In the genomic region with DNA sequence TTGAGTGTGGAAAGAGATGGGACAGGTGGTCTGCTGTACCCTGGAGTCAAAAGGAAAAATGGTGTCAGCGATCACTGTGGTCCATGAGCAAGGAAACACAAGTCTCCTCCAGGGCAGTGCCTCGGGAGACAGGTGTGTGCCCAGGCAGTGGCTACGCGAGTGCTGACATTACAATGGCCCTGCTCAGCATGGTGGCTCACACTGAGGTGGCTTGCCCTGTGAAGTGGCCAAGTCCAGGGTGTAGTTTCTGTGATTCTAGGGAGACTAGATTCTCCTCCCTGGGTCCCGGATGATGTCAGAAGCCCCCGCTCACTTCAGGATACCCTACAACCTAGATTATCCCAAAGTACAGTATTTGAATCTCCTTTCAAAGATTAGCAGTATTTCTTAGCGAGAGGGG, we compare ENCODE assay signal across 34 cellular contexts. TPM values are rescaled to one million over a fixed set of nuclear protein-coding genes. Genes with fewer than 3 reads are reported as not detected.
"Had no signal": no experiment of that assay in that cellular context is flagged by ENCODE, and none has a peak within 500 bp of the region (broad histone marks: within the 10 kb centered on the region; RNA-seq: fewer than 3 reads in every experiment).

No MANE protein-coding gene starts in this region.

- H3K27me3 ChIP-seq: MG63 had no signal

- H3K27ac ChIP-seq: KMS-11 had no signal

- H3K4me2 ChIP-seq: KMS-11 had no signal

- H3K36me3 ChIP-seq: MG63 had no signal

- H3K4me3 ChIP-seq: MG63 had no signal

- DNase-seq: Karpas-422, KG1, MG63, MM.1S, NCI-H1048, NCI-H1092, NCI-H1092 treated with DMSO at 0.1 percent for 48 hours, NCI-H1105, NCI-H1105 treated with DMSO at 0.1 percent for 48 hours, NCI-H1417, NCI-H1417 treated with DMSO at 0.1 percent for 48 hours, NCI-H1436, NCI-H1436 treated with DMSO at 0.1 percent for 48 hours, NCI-H146, NCI-H1694, NCI-H1694 treated with DMSO at 0.1 percent for 48 hours, NCI-H187, NCI-H187 treated with DMSO at 0.1 percent for 48 hours, NCI-H1930, NCI-H2029, NCI-H2029 treated with DMSO at 0.1 percent for 48 hours, NCI-H2081, NCI-H2081 treated with DMSO at 0.1 percent for 48 hours, NCI-H2107, NCI-H2171, NCI-H2171 treated with DMSO at 0.1 percent for 48 hours, NCI-H2227 treated with DMSO at 0.1 percent for 48 hours, NCI-H226, NCI-H345, NCI-H446, NCI-H446 treated with DMSO at 0.1 percent for 48 hours had no signal

- H3K9me3 ChIP-seq: MG63 had no signal

RNA-seq across cellular contexts. Expression of a gene that starts 44.8 kb away (rescaled TPM):
- total RNA-seq: LHCN-M2, MCF 10A had no signal
